In genomic region chr19:2543463-2544442, GRCh38 we compare ENCODE assay signal across 8 cellular contexts.
DNase-seq lines count a peak whose midpoint lies in the region; ATAC-seq and TF ChIP-seq lines count a peak whose summit lies in the region.

No MANE protein-coding gene starts in this region.

- ATAC-seq in memory B cell (ENCODE audit: low read depth) = peak; percentile 67
- no peak for ATAC-seq in GM19035 (IDR thresholded peaks at IDR 0.05; ENCODE audit: unreplicated experiment)

- H3K4me1 ChIP-seq in H9 (ENCODE audit: insufficient read depth, low read length) = 0 out of 2 replicates have a peak, but pooled peaks cover 4% of the 10 kb centered on the region
- peaks cover 11% of the 10 kb centered on the region for H3K4me1 ChIP-seq in effector memory CD4-positive, alpha-beta T cell (ENCODE audit: control insufficient read depth, insufficient read depth, low read length, poor library complexity, severe bottlenecking)

- H3K79me1 ChIP-seq in H9 (ENCODE audit: insufficient read depth, low read depth, low read length, poor library complexity, severe bottlenecking) = no peaks in the 10 kb centered on the region

- H3K27ac Mint-ChIP-seq in H9 = peak overlapping the region; percentile 65 to 98 (median 97)
- peak overlapping the region; percentile 51 for H3K27ac Mint-ChIP-seq in memory B cell

- H3K9me3 Mint-ChIP-seq in H9 (no peaks in the 10 kb centered on the region; a peak in 1 of 5 replicates), memory B cell (no peaks in the 10 kb centered on the region)

- peak overlapping the region; percentile 44 for H3K4me3 ChIP-seq in effector memory CD4-positive, alpha-beta T cell (ENCODE audit: insufficient read depth, low read depth, low read length, poor library complexity, severe bottlenecking)

- H4K20me1 ChIP-seq in H9 (ENCODE audit: control insufficient read depth, insufficient read depth, insufficient read length) = no peaks in the 10 kb centered on the region

- H3K18ac ChIP-seq in H9 (ENCODE audit: insufficient read length, low read depth, low read length) = peak overlapping the region; percentile 77

- peak overlapping the region; percentile 76 for H2AK5ac ChIP-seq in H9 (ENCODE audit: insufficient read length, low read length)

- H2BK5ac ChIP-seq in H9 (ENCODE audit: insufficient read length, low read length) = no peak overlapping the region

- no peak overlapping the region; the same call in none of the 2 replicates for H3K4ac ChIP-seq in H9 (ENCODE audit: low read depth, low read length)

- H3K27ac ChIP-seq in H9 (ENCODE audit: insufficient read length, low read depth, low read length) = peak overlapping the region; percentile 34
- no peak overlapping the region for H3K27ac ChIP-seq in effector memory CD4-positive, alpha-beta T cell (ENCODE audit: insufficient read depth, low read length, poor library complexity, severe bottlenecking)

- no peaks in the 10 kb centered on the region for H3K27me3 ChIP-seq in H9 (ENCODE audit: insufficient read depth, low read length)
- no peaks in the 10 kb centered on the region for H3K27me3 ChIP-seq in effector memory CD4-positive, alpha-beta T cell (replicated peaks; ENCODE audit: control insufficient read depth, insufficient read depth, low read length, poor library complexity, severe bottlenecking)

- no peaks in the 10 kb centered on the region for H3K36me3 ChIP-seq in effector memory CD4-positive, alpha-beta T cell (ENCODE audit: control insufficient read depth, insufficient read depth, low read length)

- peak overlapping the region; percentile 14 to 42; a peak in 4 of 5 replicates for H3K4me3 Mint-ChIP-seq in H9
- peak overlapping the region; percentile 52 for H3K4me3 Mint-ChIP-seq in memory B cell

- H3K4me2 ChIP-seq in H9 (ENCODE audit: insufficient read depth, insufficient read length, low read length) = no peak overlapping the region

- H3K79me2 ChIP-seq in H9 (ENCODE audit: insufficient read depth, low read length) = no peaks in the 10 kb centered on the region

- peak overlapping the region; percentile 43 for H4K5ac ChIP-seq in H9 (ENCODE audit: insufficient read length, low read depth, low read length)

- H3K36me3 Mint-ChIP-seq in H9 (ENCODE audit: insufficient read depth in 1 of 3, low read depth in 3 of 3) (no peaks in the 10 kb centered on the region), memory B cell (peaks cover 9% of the 10 kb centered on the region)

- no peak overlapping the region for H3K23ac ChIP-seq in H9 (ENCODE audit: insufficient read length, low read depth, low read length)

- no peak overlapping the region for H2AFZ ChIP-seq in H9 (ENCODE audit: low read length)

- peak overlapping the region; percentile 41 for H4K91ac ChIP-seq in H9 (ENCODE audit: insufficient read length, low read depth, low read length)

- peak overlapping the region; percentile 48 for H3T11ph ChIP-seq in H9 (ENCODE audit: low read length)

- H3K9ac ChIP-seq in H9 (ENCODE audit: extremely low read depth, insufficient read length, low read length) = no peak overlapping the region

- no peak overlapping the region for H3K56ac ChIP-seq in H9 (ENCODE audit: insufficient read length, low read depth, low read length)

- H3K27me3 Mint-ChIP-seq in H9 (ENCODE audit: low read depth) (peaks cover 3% of the 10 kb centered on the region; the same call in 1 of the 2 replicates), memory B cell (no peaks in the 10 kb centered on the region)

- no peaks in the 10 kb centered on the region for H3K23me2 ChIP-seq in H9 (ENCODE audit: insufficient read length, low read depth, low read length, poor library complexity, severe bottlenecking)

- H2BK120ac ChIP-seq in H9 (ENCODE audit: low read depth, low read length, poor library complexity, severe bottlenecking) = no peak overlapping the region

- H4K8ac ChIP-seq in H9 (replicated peaks; ENCODE audit: insufficient read length, low read depth, low read length) = peak overlapping the region; percentile 58

- peak overlapping the region; percentile 29 for H2BK20ac ChIP-seq in H9 (ENCODE audit: low read depth, low read length, poor library complexity, severe bottlenecking)

- peak overlapping the region; percentile 31 for H2BK12ac ChIP-seq in H9 (ENCODE audit: insufficient read length, low read depth, low read length)

- H3K9me3 ChIP-seq in H9 (ENCODE audit: control insufficient read depth, low read depth, low read length) = no peaks in the 10 kb centered on the region
- H3K9me3 ChIP-seq in effector memory CD4-positive, alpha-beta T cell (ENCODE audit: control insufficient read depth, low read length) = no peaks in the 10 kb centered on the region

- H2BK15ac ChIP-seq in H9 (ENCODE audit: low read depth, low read length) = no peak overlapping the region

- no CpG with 5 or more reads among the region's 36 CpGs for WGBS in H9 (ENCODE audit: extremely low coverage, insufficient read length, low lambda C conversion rate)

- peak overlapping the region; percentile 86 for H3K14ac ChIP-seq in H9 (ENCODE audit: insufficient read depth, low read length)

- peak; percentile 17; the same call in 1 of the 3 replicates for TF ChIP-seq CTCF in H9 (conservative IDR thresholded peaks at IDR 0.05)

- peak; percentile 91 for DNase-seq in AG08395 (ENCODE audit: low spot score)
- DNase-seq in H9 = peak; percentile 94
- DNase-seq in NCI-H748 treated with DMSO at 0.1 percent for 48 hours (lab: John Stamatoyannopoulos, UW) = peak; percentile 8
- DNase-seq in activated CD8-positive, alpha-beta memory T cell treated with anti-CD3 and anti-CD28 coated beads for 48 hours (ENCODE audit: low read depth in 2 of 3, low spot score in 2 of 3) = peak; percentile 37 to 45 (median 41)
- peak in 2 of 3 donors; percentile 13 to 47 for DNase-seq in effector memory CD4-positive, alpha-beta T cell
- no peak for DNase-seq in memory B cell (ENCODE audit: low spot score in 2 of 2)
- peak; percentile 43 to 62 (median 52) for DNase-seq in stimulated activated CD4-positive, alpha-beta T cell treated with anti-CD3 and anti-CD28 coated beads, TNF-alpha, amount 100 ng/mL, for 4 hours (ENCODE audit: low read depth in 3 of 3)

- H3K4me1 Mint-ChIP-seq in H9 (peaks cover 22 to 48% of the 10 kb centered on the region in 2 experiments), memory B cell (peaks cover 22% of the 10 kb centered on the region)

Comparison
In these comparisons a context has a peak if more than half of its experiments do, and no peak if none do; other contexts are left out.
1. DNase-seq: peak in AG08395 (single experiment), H9 (single experiment), NCI-H748 treated with DMSO at 0.1 percent for 48 hours (single experiment), activated CD8-positive, alpha-beta memory T cell treated with anti-CD3 and anti-CD28 coated beads for 48 hours (3 of 3), effector memory CD4-positive, alpha-beta T cell (2 of 3) and stimulated activated CD4-positive, alpha-beta T cell treated with anti-CD3 and anti-CD28 coated beads, TNF-alpha, amount 100 ng/mL, for 4 hours (3 of 3); none in memory B cell (0 of 2).